ENCODE assay signal across 9 cellular contexts in the genomic region with DNA sequence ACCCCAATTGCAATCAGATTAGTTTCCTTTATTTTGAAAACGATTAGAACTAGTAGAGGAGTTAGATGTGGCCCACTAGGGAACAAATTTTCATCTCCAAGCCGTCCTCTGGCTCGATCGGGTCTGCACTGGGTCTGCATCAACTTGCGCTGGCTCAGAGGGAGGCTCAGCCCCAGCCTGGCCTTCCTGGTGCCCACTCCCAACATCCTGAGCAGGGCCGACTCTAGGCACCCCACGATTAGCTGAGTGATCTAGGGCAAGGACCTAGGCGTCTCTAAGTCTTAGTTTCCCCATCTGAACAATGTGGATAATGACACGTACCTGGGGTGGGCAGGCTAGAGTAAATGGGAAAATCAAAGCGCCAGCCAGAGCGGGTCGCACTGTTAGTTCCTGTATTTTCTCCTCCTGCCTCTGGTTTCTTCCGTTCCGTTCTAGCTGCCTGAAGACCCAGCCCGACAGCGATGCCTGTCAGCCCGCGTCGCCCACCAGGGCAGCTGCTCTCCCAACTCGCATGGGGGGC. TPM values are rescaled to one million over a fixed set of nuclear protein-coding genes. Genes with fewer than 3 reads are reported as not detected.
DNase-seq lines count a peak whose midpoint lies in the region; ATAC-seq and TF ChIP-seq lines count a peak whose summit lies in the region.
"Had no signal": no experiment of that assay in that cellular context is flagged by ENCODE, and none has a peak within 500 bp of the region (broad histone marks: within the 10 kb centered on the region; RNA-seq: fewer than 3 reads in every experiment).

No MANE protein-coding gene starts in this region.

- H3K9ac ChIP-seq in iPS-18a (ENCODE audit: low read length) (no peak overlapping the region), skeletal muscle tissue (ENCODE audit: low read depth in 1 of 3, low read length in 3 of 3) (peak overlapping the region in 1 of 3 donors; percentile 51)

- peaks cover 14% of the 10 kb centered on the region for H3K4me1 Mint-ChIP-seq in activated B cell treated with CpG ODN at 0.5 μM for 24 hours

- CTCF ChIA-PET in activated B cell treated with CpG ODN at 0.5 μM for 24 hours (lab: Charles Lee): no interaction called here

- H3K4me3 ChIP-seq in H7 (ENCODE audit: insufficient read depth, low read depth, low read length) (peak overlapping the region; percentile 16; the same call in 1 of the 2 replicates), iPS-18a (ENCODE audit: low read length) (peak overlapping the region; percentile 37), skeletal muscle tissue (ENCODE audit: low read length in 3 of 3) (peak overlapping the region in 2 of 3 donors; percentile 64 to 76)

- DNase-seq in H7: no peak
- DNase-seq in activated B cell treated with CpG ODN at 0.5 μM for 24 hours: no peak
- DNase-seq in GOT3 (lab: John Stamatoyannopoulos, UW): no peak
- DNase-seq: NCI-H1930 had no signal

- no peak overlapping the region for H3K27ac ChIP-seq in iPS-18a (ENCODE audit: low read length)
- H3K27ac ChIP-seq in skeletal muscle tissue (ENCODE audit: low read depth, low read length): no peak overlapping the region

- H3K27me3 Mint-ChIP-seq in activated B cell treated with CpG ODN at 0.5 μM for 24 hours: peaks cover 72% of the 10 kb centered on the region

- peaks cover 2% of the 10 kb centered on the region for H3K9me3 Mint-ChIP-seq in activated B cell treated with CpG ODN at 0.5 μM for 24 hours

- H3K36me3 Mint-ChIP-seq in activated B cell treated with CpG ODN at 0.5 μM for 24 hours (ENCODE audit: low read depth): no peaks in the 10 kb centered on the region

- peaks cover 94% of the 10 kb centered on the region for H3K27me3 ChIP-seq in H7 (ENCODE audit: control insufficient read depth, insufficient read depth, low read length)
- H3K27me3 ChIP-seq in iPS-18a (ENCODE audit: control insufficient read depth, insufficient read depth, low read length): peaks cover 98% of the 10 kb centered on the region
- peaks cover 62 to 78% (median 74%) of the 10 kb centered on the region in 3 donors for H3K27me3 ChIP-seq in skeletal muscle tissue (ENCODE audit: control insufficient read depth in 3 of 3, insufficient read depth in 3 of 3, low read length in 3 of 3)

- H3K4me3 Mint-ChIP-seq in activated B cell treated with CpG ODN at 0.5 μM for 24 hours: peak overlapping the region; percentile 71

- ATAC-seq in activated B cell treated with CpG ODN at 0.5 μM for 24 hours (ENCODE audit: low read depth): no peak
- ATAC-seq in HG03469 (IDR thresholded peaks at IDR 0.05; ENCODE audit: unreplicated experiment): no peak
- ATAC-seq in HG02870 (IDR thresholded peaks at IDR 0.05; ENCODE audit: unreplicated experiment): no peak
- no peak for ATAC-seq in HG02588 (IDR thresholded peaks at IDR 0.05; ENCODE audit: unreplicated experiment)

- intact Hi-C loops in activated B cell treated with CpG ODN at 0.5 μM for 24 hours (cut with micrococcal nuclease): loop anchor here (5.0 kb wide), 1 partner anchor 35 kb away; no protein-coding TSS in a partner anchor

- H3K36me3 ChIP-seq in H7 (replicated peaks; ENCODE audit: control insufficient read depth, insufficient read depth, low read length) (no peaks in the 10 kb centered on the region), iPS-18a (ENCODE audit: control insufficient read depth, low read depth, low read length) (no peaks in the 10 kb centered on the region), skeletal muscle tissue (ENCODE audit: control insufficient read depth in 3 of 3, insufficient read depth in 3 of 3, low read length in 3 of 3) (no peaks in the 10 kb centered on the region)

- peaks cover 10% of the 10 kb centered on the region for H3K4me1 ChIP-seq in iPS-18a (ENCODE audit: control insufficient read depth, low read depth, low read length)
- H3K4me1 ChIP-seq in skeletal muscle tissue (ENCODE audit: control insufficient read depth in 3 of 3, insufficient read depth in 3 of 3, low read length in 3 of 3): peaks cover 11 to 14% (median 14%) of the 10 kb centered on the region in 3 donors

- TF ChIP-seq CTCF in activated B cell treated with CpG ODN at 0.5 μM for 24 hours (IDR thresholded peaks at IDR 0.05): no peak

- POLR2A ChIA-PET in activated B cell treated with CpG ODN at 0.5 μM for 24 hours (lab: Charles Lee): no interaction called here

- H3K27ac Mint-ChIP-seq in activated B cell treated with CpG ODN at 0.5 μM for 24 hours: no peak overlapping the region

- no peaks in the 10 kb centered on the region for H3K9me3 ChIP-seq in iPS-18a (ENCODE audit: control insufficient read depth, low read depth, low read length)
- no peaks in the 10 kb centered on the region for H3K9me3 ChIP-seq in skeletal muscle tissue (ENCODE audit: control insufficient read depth in 3 of 3, low read length in 3 of 3)

RNA-seq across cellular contexts. Expression of gene HAND2, which starts 7.7 kb away (rescaled TPM):
- not detected in 2 replicates for total RNA-seq in H7 (2014; rRNA removed; shearing (Covaris generic))
- total RNA-seq in activated B cell treated with CpG ODN at 0.5 μM for 24 hours (not detected in 2 replicates), skeletal muscle tissue (1.0 TPM)

Comparison
In these comparisons a context has a peak if more than half of its experiments do, and no peak if none do; other contexts are left out.
1. H3K4me3 ChIP-seq: peak in every context shown above with its lines; median percentile 70 in skeletal muscle tissue; 37 in iPS-18a; 16 in H7.